23 cellular contexts compared by ENCODE assay signal in the genomic region with DNA sequence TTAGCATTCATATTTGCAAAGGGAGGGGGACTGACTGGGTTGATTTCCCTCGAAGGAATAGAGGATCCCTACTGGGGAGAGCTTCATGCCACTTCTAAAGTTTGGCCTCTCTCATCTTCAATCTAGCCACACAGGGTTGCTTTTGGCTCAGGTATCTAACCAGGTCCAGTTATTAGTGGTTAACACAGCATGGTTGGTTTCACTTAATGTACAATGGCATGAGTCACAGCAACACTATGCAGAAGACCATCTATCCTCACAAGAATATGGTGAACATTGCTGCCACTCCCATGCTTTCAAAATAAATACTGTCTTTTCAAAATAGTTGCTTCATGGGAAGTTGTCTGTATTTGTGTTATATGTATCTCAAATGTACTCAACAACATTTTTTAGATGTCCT. TPM values are rescaled to one million over a fixed set of nuclear protein-coding genes. Genes with fewer than 3 reads are reported as not detected.
DNase-seq lines count a peak whose midpoint lies in the region; ATAC-seq and TF ChIP-seq lines count a peak whose summit lies in the region.
"Had no signal": no experiment of that assay in that cellular context is flagged by ENCODE, and none has a peak within 500 bp of the region (broad histone marks: within the 10 kb centered on the region; RNA-seq: fewer than 3 reads in every experiment).

No MANE protein-coding gene starts in this region.

- peak; percentile 10 for DNase-seq in GM23248
- DNase-seq in NCI-H226 = peak; percentile 63
- DNase-seq in mammary epithelial cell = peak; percentile 83
- peak; percentile 84 for DNase-seq in kidney tubule cell (ENCODE audit: low spot score)
- DNase-seq in NCI-H187 (lab: John Stamatoyannopoulos, UW) = no peak
- no peak for DNase-seq in activated effector memory CD4-positive, alpha-beta T cell treated with anti-CD3 and anti-CD28 coated beads, Interleukin-2, amount 50 U/mL, for 16 hours
- DNase-seq: activated CD4-positive, CD25-positive, alpha-beta regulatory T cell; adrenal gland; Caco-2; endodermal cell; GDM1; lower lobe of right lung; NCI-H2029; NCI-H510A; ovary; SIG-M5; stimulated activated CD4-positive, alpha-beta T cell treated with anti-CD3 and anti-CD28 coated beads, Interleukin-2, amount 100 ng/mL, for 48 hours had no signal

- dilution Hi-C loops in mammary epithelial cell (cut with HindIII; ENCODE audit: low sequenced_read_pairs) = no loop called here

- H3K4me2 ChIP-seq in GM23248 (ENCODE audit: unreplicated experiment) = no peak overlapping the region
- peak overlapping the region; percentile 29 for H3K4me2 ChIP-seq in mammary epithelial cell (ENCODE audit: insufficient read depth, low read depth, low read length)

- H4K20me1 ChIP-seq in GM23248 (ENCODE audit: insufficient read depth) = no peaks in the 10 kb centered on the region
- no peaks in the 10 kb centered on the region for H4K20me1 ChIP-seq in mammary epithelial cell (ENCODE audit: insufficient read depth, low read length)

- H3K79me2 ChIP-seq in GM23248 (ENCODE audit: insufficient read depth) (no peaks in the 10 kb centered on the region), mammary epithelial cell (ENCODE audit: insufficient read depth, low read length) (no peaks in the 10 kb centered on the region)

- in situ Hi-C loops in GM23248 (cut with MboI) = no loop called here
- in situ Hi-C loops in mammary epithelial cell (cut with MboI; ENCODE audit: low sequenced_read_pairs in 2 of 2) = no loop called here

- CTCF ChIA-PET in mammary epithelial cell (lab: Charles Lee; ENCODE audit: low non-redundant PET) = no interaction called here

- H3K36me3 ChIP-seq in GM23248 (ENCODE audit: low read depth) (no peaks in the 10 kb centered on the region), mammary epithelial cell (ENCODE audit: insufficient read depth, low read length) (no peaks in the 10 kb centered on the region)
- H3K36me3 ChIP-seq: adrenal gland, gastroesophageal sphincter, HAP-1, lower lobe of right lung, ovary had no signal

- no TSS peak for BruUV-seq in mammary epithelial cell (replicated peaks; lab: Mats Ljungman, UMichigan)

- WGBS in GM23248 (ENCODE audit: low coverage in 1 of 2, low lambda C conversion rate in 2 of 2, missing lambda C conversion rate in 2 of 2), 2 experiments = 61 to 77% methylated on average over 1 of the region's 1 CpG
- WGBS in mammary epithelial cell (ENCODE audit: low coverage, missing lambda C conversion rate) = 0% methylated on average over 1 of the region's 1 CpG

- intact Hi-C loops in mammary epithelial cell (cut with micrococcal nuclease) = no loop called here

- H3K27ac ChIP-seq in GM23248 = no peak overlapping the region
- peak overlapping the region; percentile 18 for H3K27ac ChIP-seq in mammary epithelial cell (ENCODE audit: insufficient read depth, low read depth, low read length)
- H3K27ac ChIP-seq: adrenal gland, gastroesophageal sphincter, lower lobe of right lung, ovary had no signal

- no peaks in the 10 kb centered on the region for H3F3A ChIP-seq in GM23248 (ENCODE audit: insufficient read depth)

- no peaks in the 10 kb centered on the region for H3K27me3 ChIP-seq in GM23248 (replicated peaks; ENCODE audit: insufficient read depth)
- H3K27me3 ChIP-seq in mammary epithelial cell (ENCODE audit: insufficient read depth, low read length) = no peaks in the 10 kb centered on the region
- H3K27me3 ChIP-seq: adrenal gland, gastroesophageal sphincter, ovary had no signal

- H3K9me3 ChIP-seq in GM23248 (ENCODE audit: low read depth) = no peaks in the 10 kb centered on the region
- H3K9me3 ChIP-seq in mammary epithelial cell (replicated peaks; ENCODE audit: insufficient read depth, low read length) = no peaks in the 10 kb centered on the region
- H3K9me3 ChIP-seq: adrenal gland, Caco-2, gastroesophageal sphincter, HAP-1, lower lobe of right lung, ovary had no signal

- H3K4me1 ChIP-seq in GM23248 (ENCODE audit: insufficient read depth) = no peaks in the 10 kb centered on the region
- H3K4me1 ChIP-seq in mammary epithelial cell (ENCODE audit: insufficient read depth, low read length) = peaks cover 9% of the 10 kb centered on the region
- H3K4me1 ChIP-seq: adrenal gland, Caco-2, gastroesophageal sphincter, HAP-1, lower lobe of right lung had no signal

- H3K9ac ChIP-seq in GM23248 (no peak overlapping the region), mammary epithelial cell (ENCODE audit: insufficient read depth, low read length) (no peak overlapping the region)

- H2AFZ ChIP-seq in GM23248 (no peak overlapping the region), mammary epithelial cell (ENCODE audit: low read depth, low read length) (peak overlapping the region; percentile 18)

- ATAC-seq in GM18498 (IDR thresholded peaks at IDR 0.05; ENCODE audit: unreplicated experiment) (no peak), HG03159 (IDR thresholded peaks at IDR 0.05; ENCODE audit: unreplicated experiment) (no peak)
- ATAC-seq: gastroesophageal sphincter, lower lobe of right lung had no signal

- no peaks in the 10 kb centered on the region; the same call in 1 of the 2 replicates for H3K9me2 ChIP-seq in GM23248 (ENCODE audit: insufficient read depth)

- no peak for TF ChIP-seq CTCF in mammary epithelial cell (conservative IDR thresholded peaks at IDR 0.05 in 1 of 2, IDR thresholded peaks at IDR 0.05 in 1 of 2; ENCODE audit: extremely low read depth in 1 of 2, insufficient read depth in 1 of 2, low read depth in 1 of 2, low read length in 2 of 2)

- H3K4me3 ChIP-seq in GM23248 = no peak overlapping the region
- H3K4me3 ChIP-seq in mammary epithelial cell (replicated peaks in 1 of 3; ENCODE audit: insufficient read depth in 1 of 3, low read depth in 2 of 3, low read length in 3 of 3) = no peak overlapping the region
- H3K4me3 ChIP-seq: adrenal gland, gastroesophageal sphincter, HAP-1, lower lobe of right lung, ovary had no signal

RNA-seq across cellular contexts. Expression of a gene that starts 6.6 kb away (rescaled TPM):
- 2.5 and 3.4 TPM in 2 replicates for total RNA-seq in GM23248 (2014; rRNA removed; shearing (Covaris generic))
- polyA plus RNA-seq in GM23248 (2016; fragmentation: Nextera tagmentation; extraction: Ambion mirVana) (1.2 and 3.6 TPM in 2 replicates), mammary epithelial cell (11.5 TPM)
- total RNA-seq in mammary epithelial cell = 10 to 100 TPM; 22.3 to 33.1 TPM
- polyA minus RNA-seq in mammary epithelial cell = 5.7 TPM

RNA-seq across cellular contexts. Expression of a gene that starts 33.0 kb away (rescaled TPM):
- 0.25 TPM in 1 of 2 replicates, not detected in the other for total RNA-seq in GM23248 (2014; rRNA removed; shearing (Covaris generic))
- polyA plus RNA-seq in GM23248 (2016; fragmentation: Nextera tagmentation; extraction: Ambion mirVana) (not detected in 2 replicates), mammary epithelial cell (0.06 TPM)
- total RNA-seq in mammary epithelial cell = under 1 TPM; under 0.01 to 0.09 TPM
- polyA minus RNA-seq in mammary epithelial cell = 0.57 TPM
- total RNA-seq: endodermal cell; lower lobe of right lung; ovary; subcutaneous adipose tissue; T-helper 2 cell treated with Interferon-gamma antibody and Interleukin-4, amounts not matched to agents 100 ng/mL and 5 ng/mL, for 36 hours had no signal

Comparison
In these comparisons a context has a peak if more than half of its experiments do, and no peak if none do; other contexts are left out.
1. DNase-seq: peak in GM23248 (single experiment), NCI-H226 (single experiment), mammary epithelial cell (single experiment) and kidney tubule cell (single experiment); none in NCI-H187 (0 of 2) and activated effector memory CD4-positive, alpha-beta T cell treated with anti-CD3 and anti-CD28 coated beads, Interleukin-2, amount 50 U/mL, for 16 hours (single experiment).